In genomic region chr13:95536629-95537241, GRCh38 we compare ENCODE assay signal across 8 cellular contexts. TPM values are rescaled to one million over a fixed set of nuclear protein-coding genes. Genes with fewer than 3 reads are reported as not detected.
A peak's percentile ranks its signal among the peaks of the same experiment; 100 is the strongest.
DNase-seq lines count a peak whose midpoint lies in the region; ATAC-seq, FAIRE-seq and TF ChIP-seq lines count a peak whose summit lies in the region.

No MANE protein-coding gene starts in this region.

- POLR2A ChIA-PET in K562 (lab: Yijun Ruan, JAX): no interaction called here
- POLR2A ChIA-PET in activated CD4-positive, alpha-beta T cell treated with anti-CD3 and anti-CD28 coated beads for 36 hours (lab: Charles Lee): no interaction called here

- DNase-seq in GM12865 (ENCODE audit: low read depth) (peak; percentile 35), NAMALWA (ENCODE audit: low spot score) (peak; percentile 76), K562 (ENCODE audit: extremely low read depth in 1 of 4, low spot score in 3 of 4) (peak in 1 of 4 experiments; percentile 11), activated T-cell treated with anti-CD3 and anti-CD28 coated beads for 4 hours (no peak)
- DNase-seq in activated CD4-positive, alpha-beta T cell treated with anti-CD3 and anti-CD28 coated beads for 36 hours: no peak

- no peaks in the 10 kb centered on the region for H4K20me1 ChIP-seq in K562 (replicated peaks; ENCODE audit: control insufficient read depth, insufficient read depth, low read length)
- H4K20me1 ChIP-seq in neural cell (ENCODE audit: insufficient read depth): no peaks in the 10 kb centered on the region

- ATAC-seq in K562: no peak
- no peak for ATAC-seq in GM21390 (IDR thresholded peaks at IDR 0.05; ENCODE audit: unreplicated experiment)
- no peak for ATAC-seq in activated CD4-positive, alpha-beta T cell treated with anti-CD3 and anti-CD28 coated beads for 36 hours
- no peak for ATAC-seq in GM18868 (IDR thresholded peaks at IDR 0.05; ENCODE audit: unreplicated experiment)

- BruUV-seq in K562 (replicated peaks; lab: Mats Ljungman, UMichigan): no TSS peak

- FAIRE-seq in K562 (lab: Jason Lieb, UNC): peak; percentile 61

- H3K9me3 Mint-ChIP-seq in activated CD4-positive, alpha-beta T cell treated with anti-CD3 and anti-CD28 coated beads for 36 hours (ENCODE audit: low read depth): no peaks in the 10 kb centered on the region

- no peaks in the 10 kb centered on the region for H3K9me1 ChIP-seq in K562 (ENCODE audit: control insufficient read depth, insufficient read depth, low read length)

- H3K4me3 ChIP-seq in GM12865 (ENCODE audit: low read depth, low read length) (no peak overlapping the region), K562 (no peak overlapping the region), neural cell (ENCODE audit: low read length) (no peak overlapping the region)

- no peaks in the 10 kb centered on the region for H3K4me1 ChIP-seq in K562 (replicated peaks in 1 of 2; ENCODE audit: control insufficient read depth in 2 of 2, insufficient read depth in 2 of 2, low read length in 2 of 2)

- no peaks in the 10 kb centered on the region for H3K9me3 ChIP-seq in K562 (replicated peaks; ENCODE audit: control insufficient read depth, insufficient read depth, low read depth, low read length)
- no peaks in the 10 kb centered on the region for H3K9me3 ChIP-seq in neural cell (ENCODE audit: low read length)

- 0% methylated on average over 6 of the region's 6 CpGs for WGBS in K562 (ENCODE audit: insufficient coverage, low coverage, missing lambda C conversion rate)

- H3K9ac ChIP-seq in K562 (ENCODE audit: insufficient read depth in 1 of 2, low read depth in 2 of 2, low read length in 2 of 2) (no peak overlapping the region), neural cell (ENCODE audit: low read length) (no peak overlapping the region)

- H3K27ac Mint-ChIP-seq in activated CD4-positive, alpha-beta T cell treated with anti-CD3 and anti-CD28 coated beads for 36 hours: no peak overlapping the region

- peak; percentile 19 for TF ChIP-seq CTCF in GM12865 (IDR thresholded peaks at IDR 0.05; ENCODE audit: insufficient read depth, low read depth, low read length, missing control alignments)
- peak in 2 of 3 experiments; percentile 39 to 55; a peak in 4 of 6 replicates for TF ChIP-seq CTCF in K562 (IDR thresholded peaks at IDR 0.05 in 2 of 3, conservative IDR thresholded peaks at IDR 0.05 in 1 of 3; ENCODE audit: insufficient read depth in 2 of 3, low read depth in 1 of 3, low read length in 3 of 3)
- peak; percentile 64 for TF ChIP-seq CTCF in neural cell (IDR thresholded peaks at IDR 0.05; ENCODE audit: poor library complexity, severe bottlenecking)

- in situ Hi-C loops in K562 (cut with MboI): loop anchor here (25.0 kb wide), 1 partner anchor 301 kb away; no protein-coding TSS in a partner anchor

- intact Hi-C loops in K562 (cut with micrococcal nuclease): loop anchor here (2.0 to 5.0 kb wide), 3 partner anchors 86 to 298 kb away; no protein-coding TSS in a partner anchor
- intact Hi-C loops in activated CD4-positive, alpha-beta T cell treated with anti-CD3 and anti-CD28 coated beads for 36 hours (cut with DNase I, micrococcal nuclease): loop anchor here (1.0 to 5.0 kb wide), 3 partner anchors 125 to 298 kb away; no protein-coding TSS in a partner anchor

- H3K79me2 ChIP-seq in K562 (ENCODE audit: control insufficient read depth, insufficient read depth, low read length) (no peaks in the 10 kb centered on the region), neural cell (replicated peaks; ENCODE audit: insufficient read depth, low read length) (no peaks in the 10 kb centered on the region)

- H3K27me3 ChIP-seq in K562 (ENCODE audit: control insufficient read depth in 2 of 2, insufficient read depth in 2 of 2, low read length in 2 of 2) (no peaks in the 10 kb centered on the region), neural cell (ENCODE audit: insufficient read depth, low read depth, low read length) (no peaks in the 10 kb centered on the region)

- H3K4me2 ChIP-seq in K562 (ENCODE audit: insufficient read depth, low read length) (no peak overlapping the region), neural cell (ENCODE audit: low read length) (no peak overlapping the region)

- no peaks in the 10 kb centered on the region for H3K36me3 ChIP-seq in K562 (ENCODE audit: control insufficient read depth, insufficient read depth, low read length)
- H3K36me3 ChIP-seq in neural cell (ENCODE audit: insufficient read depth, low read length): no peaks in the 10 kb centered on the region

- H3K27ac ChIP-seq in K562 (ENCODE audit: extremely low read depth, low read depth, low read length) (no peak overlapping the region), neural cell (ENCODE audit: low read length) (no peak overlapping the region)

- H3K9me2 ChIP-seq in neural cell (ENCODE audit: insufficient read depth, low read length): no peaks in the 10 kb centered on the region

- no peaks in the 10 kb centered on the region for H3F3A ChIP-seq in neural cell (ENCODE audit: insufficient read depth, low read length, poor library complexity, severe bottlenecking)

- no peak overlapping the region for H2AFZ ChIP-seq in K562 (ENCODE audit: low read depth, low read length)
- no peak overlapping the region for H2AFZ ChIP-seq in neural cell (ENCODE audit: low read depth, low read length)

- TF ChIP-seq POLR2A in K562 (conservative IDR thresholded peaks at IDR 0.05): no peak

- TF ChIP-seq RAD21 in K562 (CRISPR knock-in tag; conservative IDR thresholded peaks at IDR 0.05 in 1 of 2, IDR thresholded peaks at IDR 0.05 in 1 of 2) (peak; percentile 26 to 53), neural cell (conservative IDR thresholded peaks at IDR 0.05) (peak; percentile 55)

- TF ChIP-seq EP300 in K562 (IDR thresholded peaks at IDR 0.05; ENCODE audit: low read length) (no peak), neural cell (conservative IDR thresholded peaks at IDR 0.05; ENCODE audit: poor library complexity, severe bottlenecking) (no peak)

- CTCF ChIA-PET in K562 (lab: Yijun Ruan, JAX; ENCODE audit: low intra/inter-chr PET ratio): interaction anchor here (0.6 kb wide), 1 partner anchor 283 kb away, joined by 3 read pairs; no protein-coding TSS in a partner anchor
- CTCF ChIA-PET in activated CD4-positive, alpha-beta T cell treated with anti-CD3 and anti-CD28 coated beads for 36 hours (lab: Charles Lee): interaction anchor here (0.6 to 6.2 kb wide), 19 partner anchors 12 to 447 kb away, joined by 3 to 50 read pairs (median 4); partner anchors contain the start of gene DZIP1

- H3K36me3 Mint-ChIP-seq in activated CD4-positive, alpha-beta T cell treated with anti-CD3 and anti-CD28 coated beads for 36 hours (ENCODE audit: low read depth): no peaks in the 10 kb centered on the region

- peaks cover 27% of the 10 kb centered on the region for H3K27me3 Mint-ChIP-seq in activated CD4-positive, alpha-beta T cell treated with anti-CD3 and anti-CD28 coated beads for 36 hours

- H3K4me3 Mint-ChIP-seq in activated CD4-positive, alpha-beta T cell treated with anti-CD3 and anti-CD28 coated beads for 36 hours: no peak overlapping the region

- peaks cover 10% of the 10 kb centered on the region for H3K4me1 Mint-ChIP-seq in activated CD4-positive, alpha-beta T cell treated with anti-CD3 and anti-CD28 coated beads for 36 hours

TF ChIP-seq in K562, 482 proteins besides CTCF, POLR2A, EP300 and RAD21:
- TF ChIP-seq TBL1XR1 (IDR thresholded peaks at IDR 0.05; ENCODE audit: low read length in 2 of 2): no peak
- no peak for TF ChIP-seq MCM7 (IDR thresholded peaks at IDR 0.05)

TF ChIP-seq in neural cell, 6 proteins besides CTCF, POLR2A, EP300 and RAD21:
- TF ChIP-seq SMC3 (conservative IDR thresholded peaks at IDR 0.05; ENCODE audit: poor library complexity) (peak; percentile 65), MXI1 (conservative IDR thresholded peaks at IDR 0.05; ENCODE audit: poor library complexity, severe bottlenecking) (no peak)

RNA-seq across cellular contexts. Expression of gene CLDN10, which starts 15.8 kb away (rescaled TPM):
- not detected in 2 replicates for total RNA-seq in K562 (2011; cell fraction: chromatin; rRNA removed; ENCODE audit: low replicate concordance)
- total RNA-seq in K562 (2011; cell fraction: nucleolus; rRNA removed): not detected in 2 replicates
- total RNA-seq in K562 (2011; cell fraction: nucleoplasm; rRNA removed): not detected in 2 replicates
- total RNA-seq in K562 (2014; rRNA removed): not detected in 2 replicates
- total RNA-seq in K562 (2014; rRNA removed; fragmentation: Illumina TruSeq; extraction: Trizol): not detected in 2 replicates
- total RNA-seq in K562 (2015; rRNA removed; fragmentation: Illumina TruSeq; extraction: Trizol): not detected in 2 replicates
- total RNA-seq in K562 (2021): not detected in 2 replicates
- not detected in 2 replicates for polyA plus RNA-seq in K562 (2011; rRNA removed)
- polyA plus RNA-seq in K562 (2011; cell fraction: cytosol; rRNA removed): not detected in 2 replicates
- polyA plus RNA-seq in K562 (2011; cell fraction: nucleus; rRNA removed): not detected in 2 replicates
- not detected in 2 replicates for polyA plus RNA-seq in K562 (2012)
- polyA plus RNA-seq in K562 (2014; fragmentation: Illumina TruSeq; extraction: Trizol): not detected in 2 replicates
- polyA plus RNA-seq in K562 (2014; fragmentation: Nextera tagmentation; extraction: Ambion mirVana): not detected
- polyA plus RNA-seq in K562 (2014; rRNA removed): not detected in 2 replicates
- polyA minus RNA-seq in K562 (2011; rRNA and poly(A)+ RNA removed): not detected in 2 replicates
- polyA minus RNA-seq in K562 (2011; cell fraction: cytosol; rRNA and poly(A)+ RNA removed): not detected in 2 replicates
- not detected in 2 replicates for polyA minus RNA-seq in K562 (2011; cell fraction: nucleus; rRNA and poly(A)+ RNA removed)
- not detected in 2 replicates for polyA plus RNA-seq in neural cell
- not detected in 2 replicates for polyA minus RNA-seq in neural cell
- total RNA-seq in activated CD4-positive, alpha-beta T cell treated with anti-CD3 and anti-CD28 coated beads for 36 hours: not detected

Comparison
In these comparisons a context has a peak if more than half of its experiments do, and no peak if none do; other contexts are left out.
1. DNase-seq: peak in GM12865 (single experiment) and NAMALWA (single experiment); none in activated CD4-positive, alpha-beta T cell treated with anti-CD3 and anti-CD28 coated beads for 36 hours (single experiment) and activated T-cell treated with anti-CD3 and anti-CD28 coated beads for 4 hours (single experiment).
2. Peak in every context shown above with its lines, with median percentiles within 50 percentile points of each other: CTCF ChIP-seq.